11 cellular contexts compared by ENCODE assay signal in the genomic region with DNA sequence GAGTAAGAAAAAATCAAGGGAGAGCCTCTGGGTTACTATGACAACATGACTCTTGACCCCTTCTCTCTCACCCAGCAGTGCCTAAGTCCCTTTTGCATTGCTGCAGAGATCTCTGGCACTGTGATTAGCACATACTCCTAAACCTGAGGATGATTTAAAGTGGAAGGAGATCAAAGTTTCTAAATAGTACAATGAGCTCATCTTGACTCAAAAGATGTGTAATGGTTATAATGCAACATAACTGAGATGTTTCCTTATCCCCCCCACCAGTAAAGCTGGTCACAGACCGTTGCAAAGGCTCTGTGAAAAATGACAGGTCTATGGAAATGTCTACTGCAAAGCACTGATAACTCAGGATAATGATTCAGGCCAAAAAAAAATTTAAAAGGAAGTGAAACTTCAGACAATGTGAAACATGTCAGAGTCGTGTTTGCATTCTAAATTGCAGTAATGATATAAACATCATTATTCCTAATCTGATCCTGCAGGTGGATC.
DNase-seq lines count a peak whose midpoint lies in the region; ATAC-seq and TF ChIP-seq lines count a peak whose summit lies in the region.
"Had no signal": no experiment of that assay in that cellular context is flagged by ENCODE, and none has a peak within 500 bp of the region (broad histone marks: within the 10 kb centered on the region; RNA-seq: fewer than 3 reads in every experiment).

No MANE protein-coding gene starts in this region.

- ATAC-seq in GM18498 (IDR thresholded peaks at IDR 0.05; ENCODE audit: unreplicated experiment) (peak; percentile 73), HG02678 (IDR thresholded peaks at IDR 0.05; ENCODE audit: unreplicated experiment) (peak; percentile 48), left colon (no peak)

- DNase-seq in NB4 (ENCODE audit: low read depth) (peak; percentile 16), fibroblast of peridontal ligament (ENCODE audit: extremely low read depth) (peak; percentile 34), left colon (no peak), NK-92 (lab: John Stamatoyannopoulos, UW; ENCODE audit: unreplicated experiment) (no peak), cardiac septum (ENCODE audit: low spot score) (no peak), hepatic stellate cell (ENCODE audit: low spot score) (no peak)
- DNase-seq: activated naive CD8-positive, alpha-beta T cell treated with anti-CD3 and anti-CD28 coated beads, Interleukin-2, amount 10 ng/mL, durations not matched to agents 7 days and 5 days; DMS79 treated with DMSO at 0.1 percent for 48 hours; HFFc6 had no signal

- TF ChIP-seq CTCF in NB4 (IDR thresholded peaks at IDR 0.05; ENCODE audit: low read depth, low read length), result no peak

- H3K4me3 ChIP-seq in NB4 (ENCODE audit: low read depth, low read length), result no peak overlapping the region

- intact Hi-C loops in left colon (cut with DNase I, micrococcal nuclease), result no loop called here
- intact Hi-C loops in cardiac septum (cut with DNase I), result no loop called here

- no peak for TF ChIP-seq POLR2A in NB4 (IDR thresholded peaks at IDR 0.05; ENCODE audit: extremely low read depth, insufficient read length)

Comparison
In these comparisons a context has a peak if more than half of its experiments do, and no peak if none do; other contexts are left out.
1. DNase-seq: peak in NB4 (single experiment) and fibroblast of peridontal ligament (single experiment); none in left colon (0 of 2), NK-92 (single experiment), cardiac septum (single experiment) and hepatic stellate cell (single experiment).